In the genomic region with DNA sequence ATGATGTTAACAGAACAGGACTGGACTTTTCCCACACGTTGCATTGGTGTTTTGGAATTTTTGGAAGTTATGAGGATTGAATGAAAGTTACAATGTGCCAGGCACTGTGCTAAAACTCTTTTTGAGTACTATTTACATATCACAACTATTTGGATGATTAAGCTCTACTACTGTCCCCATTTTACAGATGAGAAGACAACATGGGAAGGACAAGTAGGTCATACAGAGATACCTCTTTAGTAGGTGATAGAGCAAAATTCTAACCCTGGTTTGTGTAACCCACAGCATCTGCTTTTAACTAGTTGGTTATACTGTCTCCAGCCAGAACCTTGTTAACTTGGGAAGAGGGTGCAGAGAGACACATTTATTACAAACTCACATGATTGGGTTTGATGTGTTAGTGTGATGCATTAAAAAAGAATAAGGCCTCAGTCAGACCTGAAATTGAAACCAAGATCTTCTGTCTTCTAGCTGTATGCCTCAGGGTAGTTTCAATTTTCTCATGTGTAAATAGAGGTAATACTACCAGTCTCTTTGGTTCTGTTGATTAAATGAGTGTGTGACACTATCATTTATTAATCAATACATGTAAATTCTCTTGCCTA, we compare ENCODE assay signal across 8 cellular contexts. TPM values are rescaled to one million over a fixed set of nuclear protein-coding genes. Genes with fewer than 3 reads are reported as not detected.
A peak's percentile ranks its signal among the peaks of the same experiment; 100 is the strongest.
DNase-seq lines count a peak whose midpoint lies in the region; ATAC-seq lines count a peak whose summit lies in the region.

No MANE protein-coding gene starts in this region.

- no peaks in the 10 kb centered on the region for H3K27me3 ChIP-seq in mucosa of rectum (ENCODE audit: control insufficient read depth in 2 of 2, insufficient read depth in 2 of 2, low read length in 2 of 2)

- H3K36me3 ChIP-seq in mucosa of rectum (ENCODE audit: control insufficient read depth in 2 of 2, insufficient read depth in 2 of 2, low read length in 2 of 2), result peaks cover 25 to 28% of the 10 kb centered on the region in 2 donors

- H3K9me3 ChIP-seq in mucosa of rectum (ENCODE audit: control insufficient read depth in 2 of 2, low read length in 2 of 2), result no peaks in the 10 kb centered on the region

- H3K4me1 ChIP-seq in mucosa of rectum (ENCODE audit: control insufficient read depth in 2 of 2, insufficient read depth in 2 of 2, low read length in 2 of 2), result peaks cover 4 to 10% of the 10 kb centered on the region in 2 donors

- peak overlapping the region; percentile 27 to 35 for H3K9ac ChIP-seq in mucosa of rectum (ENCODE audit: low read depth in 1 of 2, low read length in 2 of 2)

- H3K4me3 ChIP-seq in mucosa of rectum (ENCODE audit: low read length in 2 of 2), result peak overlapping the region; percentile 56 to 94

- peaks cover 10% of the 10 kb centered on the region for H3K4me1 Mint-ChIP-seq in T-helper 1 cell treated with Interleukin-12 subunit alpha and Interleukin-12 subunit beta and Interleukin-4 antibody, amounts not matched to agents 30 μg/mL and 1 μg/mL, for 36 hours (ENCODE audit: low read depth)

- no peak for DNase-seq in dermis blood vessel endothelial cell
- DNase-seq in MV-4-11 (lab: John Stamatoyannopoulos, UW), result no peak
- no peak for DNase-seq in 8988T
- no peak for DNase-seq in globus pallidus (ENCODE audit: low spot score)

- H3K36me3 Mint-ChIP-seq in T-helper 1 cell treated with Interleukin-12 subunit alpha and Interleukin-12 subunit beta and Interleukin-4 antibody, amounts not matched to agents 30 μg/mL and 1 μg/mL, for 36 hours (ENCODE audit: low read depth), result peaks cover 13% of the 10 kb centered on the region

- H3K4me3 Mint-ChIP-seq in T-helper 1 cell treated with Interleukin-12 subunit alpha and Interleukin-12 subunit beta and Interleukin-4 antibody, amounts not matched to agents 30 μg/mL and 1 μg/mL, for 36 hours, result peak overlapping the region; percentile 84

- H3K27me3 Mint-ChIP-seq in T-helper 1 cell treated with Interleukin-12 subunit alpha and Interleukin-12 subunit beta and Interleukin-4 antibody, amounts not matched to agents 30 μg/mL and 1 μg/mL, for 36 hours (ENCODE audit: low read depth), result peaks cover 9% of the 10 kb centered on the region

- peak overlapping the region; percentile 83 for H3K27ac Mint-ChIP-seq in T-helper 1 cell treated with Interleukin-12 subunit alpha and Interleukin-12 subunit beta and Interleukin-4 antibody, amounts not matched to agents 30 μg/mL and 1 μg/mL, for 36 hours

- ATAC-seq in GM18858 (IDR thresholded peaks at IDR 0.05; ENCODE audit: unreplicated experiment) (peak; percentile 34), HG02623 (IDR thresholded peaks at IDR 0.05; ENCODE audit: unreplicated experiment) (peak; percentile 30)

- H3K9me3 Mint-ChIP-seq in T-helper 1 cell treated with Interleukin-12 subunit alpha and Interleukin-12 subunit beta and Interleukin-4 antibody, amounts not matched to agents 30 μg/mL and 1 μg/mL, for 36 hours, result no peaks in the 10 kb centered on the region

- H3K27ac ChIP-seq in mucosa of rectum (ENCODE audit: low read depth in 2 of 2, low read length in 2 of 2), result no peak overlapping the region

RNA-seq across cellular contexts. Expression of a gene that starts 1.4 kb away (rescaled TPM):
- 21.3 and 52.5 TPM in 2 replicates for total RNA-seq in dermis blood vessel endothelial cell
